In the genomic region with DNA sequence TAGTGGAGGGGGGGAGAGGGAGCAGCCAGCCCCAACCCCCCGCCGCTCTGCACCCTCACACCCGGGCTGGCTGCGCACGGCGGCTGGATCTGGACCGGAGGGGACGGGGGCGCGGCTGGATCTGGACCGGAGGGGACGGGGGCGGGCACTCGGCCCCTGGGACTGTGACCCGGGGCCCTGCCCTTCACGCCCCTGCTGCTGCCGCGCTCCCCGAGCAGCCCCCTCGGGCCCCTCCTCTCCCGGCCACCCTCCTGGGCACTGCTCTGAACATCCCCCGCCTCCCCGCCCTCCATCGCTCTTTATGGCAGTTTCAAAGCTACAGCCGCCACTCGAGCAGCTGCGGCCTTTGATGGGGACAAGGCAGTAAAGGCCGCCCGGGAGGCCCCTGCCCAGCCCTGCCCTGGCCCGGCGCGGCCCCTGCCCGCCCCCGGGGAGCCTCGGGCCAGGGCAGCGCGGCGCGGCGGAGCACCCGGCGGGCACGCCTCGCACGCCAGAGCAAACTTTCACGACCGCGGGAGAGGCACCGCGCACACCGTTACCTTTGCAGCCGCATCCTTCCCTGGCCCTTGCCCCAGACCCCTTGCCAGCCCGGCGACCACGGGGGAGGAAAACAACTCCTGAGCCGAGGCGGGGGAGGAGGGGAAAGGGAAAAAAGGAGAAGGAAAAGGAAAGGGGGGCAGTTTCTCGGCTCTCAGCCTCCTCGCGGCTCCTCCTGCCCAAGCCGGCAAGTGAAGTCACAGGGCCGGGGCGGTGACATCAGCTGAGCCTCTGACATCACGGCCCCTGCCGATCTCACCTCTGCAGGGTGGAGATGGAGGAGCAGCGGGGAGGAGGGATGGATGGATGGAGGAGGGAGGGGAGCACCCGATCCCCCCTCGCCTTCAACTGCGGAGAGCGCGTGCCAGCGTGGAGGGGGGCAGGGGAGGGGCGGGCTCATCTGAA, we compare ENCODE assay signal across 8 cellular contexts. TPM values are rescaled to one million over a fixed set of nuclear protein-coding genes. Genes with fewer than 3 reads are reported as not detected.
DNase-seq lines count a peak whose midpoint lies in the region; ATAC-seq and TF ChIP-seq lines count a peak whose summit lies in the region.

No MANE protein-coding gene starts in this region.

- H3K9me3 ChIP-seq in HUES64 (ENCODE audit: insufficient read depth, low read depth, low read length) = no peaks in the 10 kb centered on the region

- no peaks in the 10 kb centered on the region for H3K36me3 Mint-ChIP-seq in activated T-cell treated with anti-CD3 and anti-CD28 coated beads, Interleukin-2, amount 50 U/mL, for 24 hours (ENCODE audit: low read depth)
- no peaks in the 10 kb centered on the region for H3K36me3 Mint-ChIP-seq in glutamatergic neuron (ENCODE audit: unreplicated experiment)

- no peak for ATAC-seq in GM19463 (IDR thresholded peaks at IDR 0.05; ENCODE audit: unreplicated experiment)
- ATAC-seq in HG02678 (IDR thresholded peaks at IDR 0.05; ENCODE audit: unreplicated experiment) = no peak
- ATAC-seq in HG02852 (IDR thresholded peaks at IDR 0.05; ENCODE audit: unreplicated experiment) = no peak

- peaks cover 56% of the 10 kb centered on the region for H3K27me3 ChIP-seq in HUES64 (ENCODE audit: insufficient read depth, low read length)
- H3K27me3 ChIP-seq in rectal smooth muscle tissue (ENCODE audit: control insufficient read depth, insufficient read depth, low read length) = no peaks in the 10 kb centered on the region

- peaks cover 30% of the 10 kb centered on the region for H3K4me1 Mint-ChIP-seq in activated T-cell treated with anti-CD3 and anti-CD28 coated beads, Interleukin-2, amount 50 U/mL, for 24 hours (ENCODE audit: low read depth)
- peaks cover 23% of the 10 kb centered on the region for H3K4me1 Mint-ChIP-seq in glutamatergic neuron (ENCODE audit: low read depth, unreplicated experiment)

- peak; percentile 67 for DNase-seq in activated T-cell treated with anti-CD3 and anti-CD28 coated beads, Interleukin-2, amount 50 U/mL, for 24 hours
- peak; percentile 82 for DNase-seq in glutamatergic neuron
- DNase-seq in NCI-H2081 (lab: John Stamatoyannopoulos, UW) = no peak

- no peaks in the 10 kb centered on the region for H3K9me3 Mint-ChIP-seq in activated T-cell treated with anti-CD3 and anti-CD28 coated beads, Interleukin-2, amount 50 U/mL, for 24 hours
- peaks cover 7% of the 10 kb centered on the region for H3K9me3 Mint-ChIP-seq in glutamatergic neuron (ENCODE audit: unreplicated experiment)

- H3K27ac ChIP-seq in HUES64 (ENCODE audit: low read depth, low read length) = no peak overlapping the region
- no peak overlapping the region for H3K27ac ChIP-seq in rectal smooth muscle tissue (ENCODE audit: low read depth, low read length)

- no peaks in the 10 kb centered on the region for H3K36me3 ChIP-seq in HUES64 (ENCODE audit: insufficient read depth, low read length)
- no peaks in the 10 kb centered on the region for H3K36me3 ChIP-seq in rectal smooth muscle tissue (ENCODE audit: control insufficient read depth, insufficient read depth, low read length)

- H3K9ac ChIP-seq in HUES64 (ENCODE audit: low read depth, low read length) (0 out of 2 replicates have a peak overlapping the region, but pooled peaks have one; percentile 7), rectal smooth muscle tissue (ENCODE audit: low read length) (no peak overlapping the region)

- H3K27ac Mint-ChIP-seq in activated T-cell treated with anti-CD3 and anti-CD28 coated beads, Interleukin-2, amount 50 U/mL, for 24 hours = no peak overlapping the region
- no peak overlapping the region for H3K27ac Mint-ChIP-seq in glutamatergic neuron (ENCODE audit: unreplicated experiment)

- WGBS in HUES64 = 5% methylated on average over 73 of the region's 73 CpGs

- H3K4me3 ChIP-seq in HUES64 (ENCODE audit: low read length) (peak overlapping the region; percentile 42), rectal smooth muscle tissue (ENCODE audit: low read length) (peak overlapping the region; percentile 47)

- TF ChIP-seq CTCF in glutamatergic neuron (IDR thresholded peaks at IDR 0.05; ENCODE audit: partially characterized antibody, unreplicated experiment) = no peak

- H3K4me3 Mint-ChIP-seq in activated T-cell treated with anti-CD3 and anti-CD28 coated beads, Interleukin-2, amount 50 U/mL, for 24 hours = peak overlapping the region; percentile 60
- peak overlapping the region; percentile 90 for H3K4me3 Mint-ChIP-seq in glutamatergic neuron (ENCODE audit: unreplicated experiment)

- peaks cover 6% of the 10 kb centered on the region for H3K27me3 Mint-ChIP-seq in activated T-cell treated with anti-CD3 and anti-CD28 coated beads, Interleukin-2, amount 50 U/mL, for 24 hours
- peaks cover 11% of the 10 kb centered on the region for H3K27me3 Mint-ChIP-seq in glutamatergic neuron (ENCODE audit: unreplicated experiment)

- H3K4me1 ChIP-seq in HUES64 (ENCODE audit: insufficient read depth, low read length) = peaks cover 4% of the 10 kb centered on the region; the same call in 1 of the 2 replicates
- no peaks in the 10 kb centered on the region for H3K4me1 ChIP-seq in rectal smooth muscle tissue (ENCODE audit: control insufficient read depth, insufficient read depth, low read length)

RNA-seq across cellular contexts. Expression of a gene that starts 13.1 kb away (rescaled TPM):
- 27.1 TPM for polyA plus RNA-seq in HUES64 (2013, experiment 1 of 2)
- polyA plus RNA-seq in HUES64 (2013, experiment 2 of 2) = 27.9 TPM
- total RNA-seq in glutamatergic neuron (ENCODE audit: unreplicated experiment) = 112 TPM

Comparison
In these comparisons a context has a peak if more than half of its experiments do, and no peak if none do; other contexts are left out.
1. DNase-seq: peak in activated T-cell treated with anti-CD3 and anti-CD28 coated beads, Interleukin-2, amount 50 U/mL, for 24 hours (single experiment) and glutamatergic neuron (single experiment); none in NCI-H2081 (0 of 2).